Comparison of ENCODE assay signal across 8 cellular contexts in genomic region chr21:42496120-42496838, GRCh38.
DNase-seq lines count a peak whose midpoint lies in the region; ATAC-seq and TF ChIP-seq lines count a peak whose summit lies in the region.

RSPH1 (minus strand) TSS chr21:42496224; CDS start chr21:42496186, 38 bp downstream.

- DNase-seq in NCI-H69 (lab: John Stamatoyannopoulos, UW): peak; percentile 100
- DNase-seq in activated CD4-positive, alpha-beta T cell treated with anti-CD3 and anti-CD28 coated beads, Interleukin-2, amount 50 U/mL, for 1 hour: peak; percentile 99
- DNase-seq in dedifferentiated amniotic fluid mesenchymal stem cell (ENCODE audit: extremely low spot score): peak; percentile 98
- peak; percentile 100 for DNase-seq in left kidney (ENCODE audit: low read depth, low spot score)
- peak; percentile 100 for DNase-seq in stimulated activated CD4-positive, alpha-beta T cell treated with anti-CD3 and anti-CD28 coated beads, Interleukin-1b, Interleukin-23, amount 100 ng/mL, for 48 hours

- peak within 1 kb of the TSS; percentile 65 for H3K27ac ChIP-seq in C4-2B

- ATAC-seq in GM19372 (IDR thresholded peaks at IDR 0.05; ENCODE audit: low read depth, unreplicated experiment) (peak; percentile 97), HG03521 (IDR thresholded peaks at IDR 0.05; ENCODE audit: unreplicated experiment) (peak; percentile 97)

- TF ChIP-seq CTCF in C4-2B (conservative IDR thresholded peaks at IDR 0.05): no peak

Comparison
In these comparisons a context has a peak if more than half of its experiments do, and no peak if none do; other contexts are left out.
1. Peak in every context shown above with its lines: DNase-seq, ATAC-seq and H3K27ac ChIP-seq.